Comparison of ENCODE assay signal across 10 cellular contexts in genomic region chr19:14507704-14508246, GRCh38. TPM values are rescaled to one million over a fixed set of nuclear protein-coding genes. Genes with fewer than 3 reads are reported as not detected.
DNase-seq lines count a peak whose midpoint lies in the region; ATAC-seq and TF ChIP-seq lines count a peak whose summit lies in the region.
"Had no signal": no experiment of that assay in that cellular context is flagged by ENCODE, and none has a peak within 500 bp of the region (broad histone marks: within the 10 kb centered on the region; RNA-seq: fewer than 3 reads in every experiment).

No MANE protein-coding gene starts in this region.

- H3K4me3 ChIP-seq in RWPE2 (ENCODE audit: severe bottlenecking): no peak overlapping the region
- H3K4me3 ChIP-seq in epithelial cell of esophagus (ENCODE audit: low read length): no peak overlapping the region
- no peak overlapping the region for H3K4me3 ChIP-seq in spleen

- TF ChIP-seq CTCF in RWPE2 (IDR thresholded peaks at IDR 0.05; ENCODE audit: poor library complexity, severe bottlenecking) (no peak), epithelial cell of esophagus (IDR thresholded peaks at IDR 0.05; ENCODE audit: insufficient read depth, low read depth, low read length, missing control alignments) (no peak), spleen (IDR thresholded peaks at IDR 0.05 in 8 of 11, conservative IDR thresholded peaks at IDR 0.05 in 3 of 11) (no peak)

- peak overlapping the region; percentile 93 for H3K27ac Mint-ChIP-seq in activated CD4-positive, alpha-beta T cell treated with anti-CD3 and anti-CD28 coated beads, Interleukin-2, amount 10 ng/mL, durations not matched to agents 7 days and 5 days
- peak overlapping the region in 1 of 6 donors; percentile 72 for H3K27ac Mint-ChIP-seq in immature natural killer cell

- H3K27me3 ChIP-seq in RWPE2 (ENCODE audit: insufficient read depth, poor library complexity, severe bottlenecking): no peaks in the 10 kb centered on the region
- H3K27me3 ChIP-seq in spleen (replicated peaks in 1 of 7): peaks cover 0 to 7% (median 0%) of the 10 kb centered on the region in 7 donors
- H3K27me3 ChIP-seq: BE2C had no signal

- no peak for TF ChIP-seq POLR2A in spleen (IDR thresholded peaks at IDR 0.05)

- H3K4me1 ChIP-seq in RWPE2 (ENCODE audit: insufficient read depth, poor library complexity, severe bottlenecking) (peaks cover 49% of the 10 kb centered on the region), spleen (peaks cover 0 to 74% (median 29%) of the 10 kb centered on the region in 6 donors)
- H3K4me1 ChIP-seq: BE2C had no signal

- H3K27ac ChIP-seq in RWPE2 (ENCODE audit: poor library complexity, severe bottlenecking) (peak overlapping the region; percentile 98), spleen (peak overlapping the region in 7 of 8 donors; percentile 1 to 87 (median 56))

- H3K27me3 Mint-ChIP-seq in activated CD4-positive, alpha-beta T cell treated with anti-CD3 and anti-CD28 coated beads, Interleukin-2, amount 10 ng/mL, durations not matched to agents 7 days and 5 days: peaks cover 1% of the 10 kb centered on the region
- peaks cover 0 to 11% (median 3%) of the 10 kb centered on the region in 3 donors for H3K27me3 Mint-ChIP-seq in immature natural killer cell (ENCODE audit: low read depth in 3 of 3)

- CTCF ChIA-PET in activated CD4-positive, alpha-beta T cell treated with anti-CD3 and anti-CD28 coated beads, Interleukin-2, amount 10 ng/mL, durations not matched to agents 7 days and 5 days (lab: Charles Lee): interaction anchor here (1.3 to 2.1 kb wide), 6 partner anchors 9 to 371 kb away, joined by 4 to 7 read pairs (median 6); partner anchors contain the start of genes ASF1B and DNAJB1

- intact Hi-C loops in spleen (cut with DNase I; ENCODE audit: low total_unique reads): no loop called here
- intact Hi-C loops in Right ventricle myocardium inferior (cut with DNase I): no loop called here

- no peaks in the 10 kb centered on the region for H3K9me3 Mint-ChIP-seq in activated CD4-positive, alpha-beta T cell treated with anti-CD3 and anti-CD28 coated beads, Interleukin-2, amount 10 ng/mL, durations not matched to agents 7 days and 5 days
- no peaks in the 10 kb centered on the region for H3K9me3 Mint-ChIP-seq in immature natural killer cell

- POLR2A ChIA-PET in activated CD4-positive, alpha-beta T cell treated with anti-CD3 and anti-CD28 coated beads, Interleukin-2, amount 10 ng/mL, durations not matched to agents 7 days and 5 days (lab: Charles Lee): no interaction called here

- H3K9me3 ChIP-seq in RWPE2 (ENCODE audit: severe bottlenecking) (no peaks in the 10 kb centered on the region), spleen (no peaks in the 10 kb centered on the region)
- H3K9me3 ChIP-seq: BE2C had no signal

- H3K36me3 ChIP-seq in RWPE2 (ENCODE audit: low read depth) (no peaks in the 10 kb centered on the region), spleen (peaks cover 0 to under 1% (median 0%) of the 10 kb centered on the region in 6 donors)
- H3K36me3 ChIP-seq: BE2C had no signal

- no peak for DNase-seq in activated CD4-positive, alpha-beta T cell treated with anti-CD3 and anti-CD28 coated beads, Interleukin-2, amount 10 ng/mL, durations not matched to agents 7 days and 5 days
- DNase-seq in activated CD4-positive, alpha-beta T cell treated with anti-CD3 and anti-CD28 coated beads, Interleukin-2, amount 50 U/mL, for 48 hours: no peak
- DNase-seq in RWPE2 (ENCODE audit: low spot score) (no peak), epithelial cell of esophagus (ENCODE audit: low read depth) (peak; percentile 86), spleen (no peak), immature natural killer cell (no peak), Right ventricle myocardium inferior (ENCODE audit: missing footprints) (no peak)
- DNase-seq: BE2C, occipital lobe had no signal

- H3K4me3 Mint-ChIP-seq in activated CD4-positive, alpha-beta T cell treated with anti-CD3 and anti-CD28 coated beads, Interleukin-2, amount 10 ng/mL, durations not matched to agents 7 days and 5 days: no peak overlapping the region
- peak overlapping the region in 1 of 5 donors; percentile 15 for H3K4me3 Mint-ChIP-seq in immature natural killer cell

- WGBS in spleen, 5 donors: 38 to 64% (median 49%) methylated on average over 8 of the region's 8 CpGs

- ATAC-seq in RWPE2 (ENCODE audit: low read depth): no peak
- ATAC-seq in HG03097 (IDR thresholded peaks at IDR 0.05; ENCODE audit: low FRiP score, unreplicated experiment): no peak
- no peak for ATAC-seq in Right ventricle myocardium inferior

- no peaks in the 10 kb centered on the region for H3K36me3 Mint-ChIP-seq in activated CD4-positive, alpha-beta T cell treated with anti-CD3 and anti-CD28 coated beads, Interleukin-2, amount 10 ng/mL, durations not matched to agents 7 days and 5 days (ENCODE audit: low read depth)
- no peaks in the 10 kb centered on the region for H3K36me3 Mint-ChIP-seq in immature natural killer cell

- H3K4me1 Mint-ChIP-seq in activated CD4-positive, alpha-beta T cell treated with anti-CD3 and anti-CD28 coated beads, Interleukin-2, amount 10 ng/mL, durations not matched to agents 7 days and 5 days: peaks cover 63% of the 10 kb centered on the region
- H3K4me1 Mint-ChIP-seq in immature natural killer cell: peaks cover 6 to 18% of the 10 kb centered on the region in 2 donors

RNA-seq across cellular contexts. Expression of gene DNAJB1, which starts 10.4 kb away (rescaled TPM):
- total RNA-seq in activated CD4-positive, alpha-beta T cell treated with anti-CD3 and anti-CD28 coated beads, Interleukin-2, amount 10 ng/mL, durations not matched to agents 7 days and 5 days: 100 to 1,000 TPM in 1 of 2 experiments, 10 to 100 TPM in 1; 89.7 to 100 TPM
- 100 to 1,000 TPM in 1 of 7 donors, 10 to 100 TPM in 6; 33.9 to 157 (median 43.0) TPM for total RNA-seq in spleen
- polyA plus RNA-seq in spleen: 10 to 100 TPM; 12.6 to 29.4 (median 19.7) TPM
- 100 to 1,000 TPM; 116 to 164 (median 120) TPM for polyA plus RNA-seq in immature natural killer cell
- 46.9 TPM for total RNA-seq in Right ventricle myocardium inferior

RNA-seq across cellular contexts. Expression of gene GIPC1, which starts 11.8 kb away (rescaled TPM):
- 10 to 100 TPM; 36.5 to 47.2 TPM for total RNA-seq in activated CD4-positive, alpha-beta T cell treated with anti-CD3 and anti-CD28 coated beads, Interleukin-2, amount 10 ng/mL, durations not matched to agents 7 days and 5 days
- total RNA-seq in spleen (10 to 100 TPM; 17.1 to 40.4 (median 21.7) TPM), Right ventricle myocardium inferior (50.0 TPM)
- polyA plus RNA-seq in spleen (10 to 100 TPM; 30.0 to 58.1 (median 31.3) TPM), immature natural killer cell (10 to 100 TPM; 42.0 to 49.0 (median 47.0) TPM)

RNA-seq across cellular contexts. Expression of gene TECR, which starts 21.6 kb away (rescaled TPM):
- 100 to 1,000 TPM; 169 to 190 TPM for total RNA-seq in activated CD4-positive, alpha-beta T cell treated with anti-CD3 and anti-CD28 coated beads, Interleukin-2, amount 10 ng/mL, durations not matched to agents 7 days and 5 days
- total RNA-seq in spleen (10 to 100 TPM; 51.6 to 92.2 (median 60.9) TPM), Right ventricle myocardium inferior (77.4 TPM)
- polyA plus RNA-seq in spleen (10 to 100 TPM; 75.8 to 89.0 (median 76.6) TPM), immature natural killer cell (100 to 1,000 TPM; 203 to 317 (median 289) TPM)

RNA-seq across cellular contexts. Expression of gene PTGER1, which starts 32.6 kb away (rescaled TPM):
- under 1 TPM; 0.19 to 0.27 TPM for total RNA-seq in activated CD4-positive, alpha-beta T cell treated with anti-CD3 and anti-CD28 coated beads, Interleukin-2, amount 10 ng/mL, durations not matched to agents 7 days and 5 days
- total RNA-seq in spleen: 10 to 100 TPM in 5 of 7 donors, 1 to 10 TPM in 2; 4.6 to 26.8 (median 12.4) TPM
- polyA plus RNA-seq in spleen: 1 to 10 TPM; 1.8 to 2.8 (median 2.2) TPM
- 1 to 10 TPM in 1 of 3 donors, under 1 TPM in 1, not detected in 1; 0.17 to 1.2 TPM for polyA plus RNA-seq in immature natural killer cell
- total RNA-seq in Right ventricle myocardium inferior: not detected
- total RNA-seq: occipital lobe had no signal
